ENCODE assay signal across 25 cellular contexts in the genomic region with DNA sequence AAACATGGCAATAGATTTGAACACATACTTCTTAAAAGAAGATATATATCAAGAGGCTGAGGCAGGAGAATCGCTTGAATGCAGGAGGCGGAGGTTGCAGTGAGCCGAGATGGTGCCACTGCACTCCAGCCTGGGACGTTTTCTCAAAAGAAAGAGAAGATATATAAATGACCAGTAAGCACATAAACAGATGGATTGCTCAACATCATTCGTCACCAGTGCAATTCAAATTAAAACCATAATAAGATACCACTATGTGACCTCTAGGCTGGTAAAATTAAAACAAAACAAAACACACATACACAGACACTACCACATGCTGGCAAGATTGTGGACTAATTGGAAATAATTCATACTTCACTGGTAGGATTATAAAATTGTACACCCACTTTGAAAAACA. TPM values are rescaled to one million over a fixed set of nuclear protein-coding genes. Genes with fewer than 3 reads are reported as not detected.
DNase-seq lines count a peak whose midpoint lies in the region; ATAC-seq and TF ChIP-seq lines count a peak whose summit lies in the region.
"Had no signal": no experiment of that assay in that cellular context is flagged by ENCODE, and none has a peak within 500 bp of the region (broad histone marks: within the 10 kb centered on the region; RNA-seq: fewer than 3 reads in every experiment).

No MANE protein-coding gene starts in this region.

- in situ Hi-C loops in IMR-90 (cut with MboI; ENCODE audit: low sequenced_read_pairs): no loop called here

- H2BK20ac ChIP-seq in IMR-90 (ENCODE audit: low read depth, low read length): no peak overlapping the region

- H4K91ac ChIP-seq in IMR-90 (ENCODE audit: insufficient read depth, low read depth, low read length): no peak overlapping the region

- no peak overlapping the region for H3K23ac ChIP-seq in IMR-90 (ENCODE audit: low read depth, low read length)

- H3K9me3 ChIP-seq in IMR-90 (ENCODE audit: control insufficient read depth, insufficient read depth, low read length): no peaks in the 10 kb centered on the region
- H3K9me3 ChIP-seq: MG63, SK-N-SH had no signal

- no peak overlapping the region for H2AK9ac ChIP-seq in IMR-90 (replicated peaks; ENCODE audit: low read depth, low read length, poor library complexity)

- no peak for TF ChIP-seq POLR2A in IMR-90 (IDR thresholded peaks at IDR 0.05; ENCODE audit: low read depth, low read length)

- intact Hi-C loops in IMR-90 (cut with micrococcal nuclease): loop anchor here (1.0 kb wide), 1 partner anchor 8 kb away; no protein-coding TSS in a partner anchor

- no CpG with 5 or more reads among the region's 5 CpGs for WGBS in IMR-90 (ENCODE audit: extremely low coverage in 2 of 2, insufficient read length in 1 of 2), 2 experiments

- CTCF ChIA-PET in BJ (lab: Yijun Ruan, JAX): interaction anchor here (1.7 kb wide), 1 partner anchor 11 kb away, joined by 6 read pairs; no protein-coding TSS in a partner anchor
- CTCF ChIA-PET in IMR-90 (lab: Yijun Ruan, JAX): no interaction called here

- no peak overlapping the region for H4K8ac ChIP-seq in IMR-90 (ENCODE audit: low read depth in 2 of 2, low read length in 2 of 2)

- POLR2A ChIA-PET in BJ (lab: Charles Lee): no interaction called here
- POLR2A ChIA-PET in IMR-90 (lab: Charles Lee; ENCODE audit: unreplicated experiment): no interaction called here

- H3K4me1 ChIP-seq in IMR-90 (ENCODE audit: control insufficient read depth, insufficient read depth, low read length): peaks cover 12% of the 10 kb centered on the region

- no TSS peak for BruUV-seq in IMR-90 (replicated peaks; lab: Mats Ljungman, UMichigan)

- H4K5ac ChIP-seq in IMR-90 (ENCODE audit: low read depth, low read length): no peak overlapping the region

- H2BK15ac ChIP-seq in IMR-90 (ENCODE audit: low read depth, low read length): no peak overlapping the region

- H3K9me1 ChIP-seq in IMR-90 (ENCODE audit: insufficient read depth, low read length): peaks cover 4% of the 10 kb centered on the region; the same call in 1 of the 2 replicates

- H3K4me3 ChIP-seq in BJ (ENCODE audit: low read depth, low read length): no peak overlapping the region
- H3K4me3 ChIP-seq in IMR-90 (ENCODE audit: insufficient read depth, low read depth, low read length): no peak overlapping the region
- H3K4me3 ChIP-seq in foreskin fibroblast (ENCODE audit: low read depth in 1 of 2, low read length in 2 of 2): peak overlapping the region; percentile 26 to 29
- H3K4me3 ChIP-seq: A549, GM12878, GM23338, MG63 had no signal

- dilution Hi-C loops in IMR-90 (cut with HindIII; ENCODE audit: low sequenced_read_pairs, unreplicated experiment): no loop called here

- no peak overlapping the region for H3K9ac ChIP-seq in IMR-90 (ENCODE audit: low read depth, low read length)
- H3K9ac ChIP-seq: SK-N-SH had no signal

- H3K36me3 ChIP-seq in BJ (ENCODE audit: control insufficient read depth, insufficient read depth, low read length) (no peaks in the 10 kb centered on the region), IMR-90 (ENCODE audit: control insufficient read depth, insufficient read depth, low read length) (no peaks in the 10 kb centered on the region)
- H3K36me3 ChIP-seq: MG63 had no signal

- H3K27me3 ChIP-seq in BJ (ENCODE audit: control insufficient read depth, insufficient read depth, low read length): no peaks in the 10 kb centered on the region
- no peaks in the 10 kb centered on the region for H3K27me3 ChIP-seq in IMR-90 (ENCODE audit: control insufficient read depth, insufficient read depth, low read length)
- H3K27me3 ChIP-seq: MG63 had no signal

- DNase-seq in BJ (ENCODE audit: low read depth): peak; percentile 27
- peak; percentile 30 for DNase-seq in IMR-90
- DNase-seq in amniotic epithelial cell (ENCODE audit: low read depth): peak; percentile 62
- DNase-seq in foreskin fibroblast: peak; percentile 74 to 89
- DNase-seq in dermis blood vessel endothelial cell: no peak
- DNase-seq in NCI-H510A (lab: John Stamatoyannopoulos, UW): no peak
- no peak for DNase-seq in DMS 273 treated with DMSO at 0.1 percent for 48 hours (lab: John Stamatoyannopoulos, UW)
- DNase-seq: COR-L47, GF-D8, HFFc6, Karpas-422, MG63, NCI-H1105 treated with DMSO at 0.1 percent for 48 hours, NCI-H1694, NCI-H2081 treated with DMSO at 0.1 percent for 48 hours, NCI-H510A treated with DMSO at 0.1 percent for 48 hours, NCI-H82, OCI-M1, SHP77, SK-N-SH had no signal

- no peak overlapping the region for H2AFZ ChIP-seq in IMR-90 (replicated peaks; ENCODE audit: low read length, poor library complexity)
- H2AFZ ChIP-seq: GM23338 had no signal

- TF ChIP-seq RAD21 in IMR-90 (IDR thresholded peaks at IDR 0.05; ENCODE audit: low read length): no peak

- H3K4me2 ChIP-seq in IMR-90 (ENCODE audit: low read depth, low read length): no peak overlapping the region
- H3K4me2 ChIP-seq: A549, GM23338, SK-N-SH had no signal

- H3K18ac ChIP-seq in IMR-90 (ENCODE audit: low read depth, low read length): no peak overlapping the region

- H3K79me1 ChIP-seq in IMR-90 (ENCODE audit: low read depth in 1 of 2, low read length in 2 of 2): peaks cover 7 to 15% of the 10 kb centered on the region in 2 experiments; a peak in 2 of 4 replicates

- H2BK5ac ChIP-seq in IMR-90 (ENCODE audit: low read depth, low read length, poor library complexity, severe bottlenecking): no peak overlapping the region

- H4K20me1 ChIP-seq in IMR-90 (ENCODE audit: insufficient read depth, low read length): no peaks in the 10 kb centered on the region

- peak; percentile 4; the same call in 1 of the 2 replicates for ATAC-seq in IMR-90 (ENCODE audit: low read depth)
- no peak for ATAC-seq in HG02938 (IDR thresholded peaks at IDR 0.05; ENCODE audit: unreplicated experiment)
- ATAC-seq: A549, GM12878, GM23338 had no signal

- no peak overlapping the region for H3K4ac ChIP-seq in IMR-90 (ENCODE audit: low read depth, low read length)

- no peak overlapping the region for H3K14ac ChIP-seq in IMR-90 (replicated peaks; ENCODE audit: low read depth, low read length)

- H3K56ac ChIP-seq in IMR-90 (ENCODE audit: extremely low read depth, insufficient read depth, low read length): no peak overlapping the region

- H2BK120ac ChIP-seq in IMR-90 (ENCODE audit: low read depth, low read length): no peak overlapping the region

- H2AK5ac ChIP-seq in IMR-90 (ENCODE audit: low read depth, low read length): no peak overlapping the region

- no peak overlapping the region for H3K27ac ChIP-seq in IMR-90 (ENCODE audit: insufficient read depth, low read length)
- H3K27ac ChIP-seq: C4-2B had no signal

- TF ChIP-seq CTCF in BJ (IDR thresholded peaks at IDR 0.05; ENCODE audit: insufficient read depth, low read depth, low read length) (no peak), IMR-90 (conservative IDR thresholded peaks at IDR 0.05; ENCODE audit: low read depth, low read length) (no peak), foreskin fibroblast (IDR thresholded peaks at IDR 0.05; ENCODE audit: low read depth, low read length) (no peak)

TF ChIP-seq in IMR-90, 13 proteins besides CTCF, POLR2A, EP300 and RAD21:
- TF ChIP-seq FOS (IDR thresholded peaks at IDR 0.05; ENCODE audit: low read depth, low read length) (no peak), ELK1 (IDR thresholded peaks at IDR 0.05; ENCODE audit: borderline replicate concordance, low read depth, low read length) (no peak), MAFK (IDR thresholded peaks at IDR 0.05; ENCODE audit: low read depth, low read length) (no peak), MXI1 (IDR thresholded peaks at IDR 0.05; ENCODE audit: borderline replicate concordance, low read depth, low read length) (no peak), NFE2L2 (IDR thresholded peaks at IDR 0.05; ENCODE audit: low read depth, low read length) (no peak), CEBPB (IDR thresholded peaks at IDR 0.05; ENCODE audit: low read depth, low read length) (peak; percentile 80)

RNA-seq across cellular contexts. Expression of gene TXN, which starts 5.3 kb away (rescaled TPM):
- polyA plus RNA-seq in BJ (2011; rRNA removed) (290 and 475 TPM in 2 replicates), IMR-90 (2012; rRNA removed) (488 and 578 TPM in 2 replicates)
- polyA minus RNA-seq in BJ (2011; rRNA and poly(A)+ RNA removed): 41.1 and 59.6 TPM in 2 replicates
- total RNA-seq in IMR-90 (2012; rRNA removed) (277 and 588 TPM in 2 replicates), dermis blood vessel endothelial cell (175 and 204 TPM in 2 replicates)
- 149 and 339 TPM in 2 replicates for polyA plus RNA-seq in IMR-90 (2012; cell fraction: cytosol; rRNA removed)
- 22.4 and 173 TPM in 2 replicates for polyA plus RNA-seq in IMR-90 (2012; cell fraction: nucleus; rRNA removed; ENCODE audit: low replicate concordance)

RNA-seq across cellular contexts. Expression of gene C9orf152, which starts 53.7 kb away (rescaled TPM):
- polyA plus RNA-seq in BJ (2011; rRNA removed) (not detected in 2 replicates), IMR-90 (2012; rRNA removed) (not detected in 2 replicates)
- polyA minus RNA-seq in BJ (2011; rRNA and poly(A)+ RNA removed): not detected in 2 replicates
- total RNA-seq in IMR-90 (2012; rRNA removed) (not detected in 2 replicates), dermis blood vessel endothelial cell (0.05 TPM in 1 of 2 replicates, not detected in the other)
- not detected in 2 replicates for polyA plus RNA-seq in IMR-90 (2012; cell fraction: cytosol; rRNA removed)
- polyA plus RNA-seq in IMR-90 (2012; cell fraction: nucleus; rRNA removed; ENCODE audit: low replicate concordance): not detected in 2 replicates
- total RNA-seq: GM12878, GM23338, HFFc6 had no signal
- polyA plus RNA-seq: GM23338, SK-N-SH had no signal

Comparison
In these comparisons a context has a peak if more than half of its experiments do, and no peak if none do; other contexts are left out.
1. DNase-seq: peak in BJ (single experiment), IMR-90 (single experiment), amniotic epithelial cell (single experiment) and foreskin fibroblast (2 of 2); none in dermis blood vessel endothelial cell (single experiment), NCI-H510A (single experiment) and DMS 273 treated with DMSO at 0.1 percent for 48 hours (single experiment).
2. H3K4me3 ChIP-seq: peak in foreskin fibroblast (2 of 2); none in BJ (single experiment) and IMR-90 (single experiment).